In genomic region chr12:5166976-5167375, GRCh38 we compare ENCODE assay signal across 14 cellular contexts.
DNase-seq lines count a peak whose midpoint lies in the region; ATAC-seq and TF ChIP-seq lines count a peak whose summit lies in the region.
"Had no signal": no experiment of that assay in that cellular context is flagged by ENCODE, and none has a peak within 500 bp of the region (broad histone marks: within the 10 kb centered on the region; RNA-seq: fewer than 3 reads in every experiment).

No MANE protein-coding gene starts in this region.

- H3K36me3 ChIP-seq in NT2/D1 (ENCODE audit: insufficient read depth, insufficient read length, low read length) (peaks cover 57% of the 10 kb centered on the region), mesenchymal stem cell (ENCODE audit: control insufficient read depth in 1 of 2, insufficient read depth in 2 of 2, low read depth in 1 of 2, low read length in 2 of 2) (no peaks in the 10 kb centered on the region), vagina (no peaks in the 10 kb centered on the region)
- H3K36me3 ChIP-seq: stomach had no signal

- H2BK120ac ChIP-seq in mesenchymal stem cell (ENCODE audit: low read depth, low read length), result no peak overlapping the region

- H4K91ac ChIP-seq in mesenchymal stem cell (ENCODE audit: low read length), result no peak overlapping the region

- H3K14ac ChIP-seq in mesenchymal stem cell (ENCODE audit: low read length in 2 of 2), result no peak overlapping the region

- TF ChIP-seq POLR2A in vagina (IDR thresholded peaks at IDR 0.05), result no peak

- no peaks in the 10 kb centered on the region for H3K79me1 ChIP-seq in mesenchymal stem cell (replicated peaks; ENCODE audit: low read length, poor library complexity, severe bottlenecking)

- no peak for ATAC-seq in HG03565 (IDR thresholded peaks at IDR 0.05; ENCODE audit: unreplicated experiment)
- ATAC-seq in HG02973 (IDR thresholded peaks at IDR 0.05; ENCODE audit: unreplicated experiment), result no peak
- ATAC-seq in GM21529 (IDR thresholded peaks at IDR 0.05; ENCODE audit: unreplicated experiment), result no peak

- H4K8ac ChIP-seq in mesenchymal stem cell (ENCODE audit: low read length), result no peak overlapping the region

- peaks cover 5% of the 10 kb centered on the region for H3K4me1 ChIP-seq in NT2/D1 (ENCODE audit: insufficient read depth, insufficient read length)
- peaks cover 4% of the 10 kb centered on the region for H3K4me1 ChIP-seq in mesenchymal stem cell (ENCODE audit: control insufficient read depth, insufficient read depth, low read depth, low read length)
- H3K4me1 ChIP-seq in vagina, result peaks cover 5% of the 10 kb centered on the region
- H3K4me1 ChIP-seq: stomach had no signal

- H3K18ac ChIP-seq in mesenchymal stem cell (ENCODE audit: low read depth in 1 of 2, low read length in 2 of 2), result no peak overlapping the region

- no peak overlapping the region for H2BK5ac ChIP-seq in mesenchymal stem cell (ENCODE audit: low read depth, low read length, poor library complexity, severe bottlenecking)

- H3K9ac ChIP-seq in NT2/D1 (ENCODE audit: insufficient read length, low read depth), result no peak overlapping the region
- H3K9ac ChIP-seq in mesenchymal stem cell (ENCODE audit: low read length), result no peak overlapping the region

- DNase-seq in Ammon's horn (ENCODE audit: low spot score), result peak; percentile 60
- DNase-seq in NT2/D1 (ENCODE audit: low read depth, low spot score), result peak; percentile 30
- peak; percentile 57 for DNase-seq in dedifferentiated amniotic fluid mesenchymal stem cell (ENCODE audit: extremely low spot score)
- DNase-seq in mesenchymal stem cell, result peak; percentile 39
- no peak for DNase-seq in vagina (ENCODE audit: extremely low spot score in 2 of 2)
- DNase-seq: activated CD4-positive, alpha-beta T cell treated with anti-CD3 and anti-CD28 coated beads, Interleukin-2, amount 10 ng/mL, durations not matched to agents 24 days and 14 days; activated effector memory CD4-positive, alpha-beta T cell treated with anti-CD3 and anti-CD28 coated beads, Interleukin-2, amount 50 U/mL, for 16 hours; NCI-H1105; NCI-H69; stomach had no signal

- WGBS in mesenchymal stem cell, result 28% methylated on average over 4 of the region's 4 CpGs

- H3K9me3 ChIP-seq in NT2/D1 (ENCODE audit: insufficient read depth, low read length) (no peaks in the 10 kb centered on the region), mesenchymal stem cell (ENCODE audit: control insufficient read depth, low read length) (no peaks in the 10 kb centered on the region), vagina (no peaks in the 10 kb centered on the region)
- H3K9me3 ChIP-seq: stomach had no signal

- no peak overlapping the region for H2BK12ac ChIP-seq in mesenchymal stem cell (ENCODE audit: low read length in 2 of 2)

- no peak overlapping the region for H2AK5ac ChIP-seq in mesenchymal stem cell (ENCODE audit: low read length, severe bottlenecking)

- H3K23ac ChIP-seq in mesenchymal stem cell (ENCODE audit: low read length in 2 of 2), result no peak overlapping the region

- intact Hi-C loops in vagina (cut with DNase I), result no loop called here

- H3K4ac ChIP-seq in mesenchymal stem cell (ENCODE audit: low read depth in 1 of 2, low read length in 2 of 2), result no peak overlapping the region

- H3K4me2 ChIP-seq in mesenchymal stem cell (ENCODE audit: low read length, poor library complexity, severe bottlenecking), result no peak overlapping the region

- no peak overlapping the region for H3K27ac ChIP-seq in mesenchymal stem cell (ENCODE audit: low read length, poor library complexity, severe bottlenecking)
- no peak overlapping the region for H3K27ac ChIP-seq in vagina
- H3K27ac ChIP-seq: dorsolateral prefrontal cortex, stomach had no signal

- H2AFZ ChIP-seq in mesenchymal stem cell (ENCODE audit: low read depth, low read length), result no peak overlapping the region

- H3K4me3 ChIP-seq in NT2/D1 (ENCODE audit: insufficient read length, low read depth) (no peak overlapping the region), mesenchymal stem cell (ENCODE audit: insufficient read depth in 1 of 2, low read depth in 1 of 2, low read length in 2 of 2) (no peak overlapping the region), vagina (no peak overlapping the region)
- H3K4me3 ChIP-seq: dorsolateral prefrontal cortex, stomach had no signal

- no peak for TF ChIP-seq CTCF in vagina (IDR thresholded peaks at IDR 0.05)

- no peaks in the 10 kb centered on the region for H3K27me3 ChIP-seq in NT2/D1 (ENCODE audit: insufficient read depth, insufficient read length)
- H3K27me3 ChIP-seq in mesenchymal stem cell (ENCODE audit: control insufficient read depth in 1 of 2, insufficient read depth in 1 of 2, low read length in 2 of 2), result peaks cover 4 to 32% of the 10 kb centered on the region in 2 experiments
- no peaks in the 10 kb centered on the region for H3K27me3 ChIP-seq in vagina
- H3K27me3 ChIP-seq: stomach had no signal

- H2BK15ac ChIP-seq in mesenchymal stem cell (ENCODE audit: low read depth, poor library complexity, severe bottlenecking), result no peak overlapping the region

Comparison
In these comparisons a context has a peak if more than half of its experiments do, and no peak if none do; other contexts are left out.
1. DNase-seq: peak in Ammon's horn (single experiment), NT2/D1 (single experiment), dedifferentiated amniotic fluid mesenchymal stem cell (single experiment) and mesenchymal stem cell (single experiment); none in vagina (0 of 2).